Comparison of ENCODE assay signal across 8 cellular contexts in genomic region chr21:42465008-42465878, GRCh38. TPM values are rescaled to one million over a fixed set of nuclear protein-coding genes. Genes with fewer than 3 reads are reported as not detected.
A peak's percentile ranks its signal among the peaks of the same experiment; 100 is the strongest.
DNase-seq lines count a peak whose midpoint lies in the region; ATAC-seq and TF ChIP-seq lines count a peak whose summit lies in the region.

No MANE protein-coding gene starts in this region.

- H3K36me3 ChIP-seq in WERI-Rb-1: no peaks in the 10 kb centered on the region

- H3K27me3 ChIP-seq in WERI-Rb-1 (ENCODE audit: insufficient read depth, low read depth, severe bottlenecking): peaks cover 2% of the 10 kb centered on the region

- no peak overlapping the region for H3K27ac ChIP-seq in WERI-Rb-1

- DNase-seq in AML-193 (lab: John Stamatoyannopoulos, UW): peak; percentile 52 to 57
- peak; percentile 31 for DNase-seq in NOMO-1 treated with DMSO at 0.1 percent for 48 hours (lab: John Stamatoyannopoulos, UW; ENCODE audit: unreplicated experiment)
- peak; percentile 32 for DNase-seq in epithelial cell of proximal tubule (ENCODE audit: low read depth)
- DNase-seq in WERI-Rb-1: no peak
- DNase-seq in G401 (ENCODE audit: low spot score): no peak
- no peak for DNase-seq in NCI-H345 treated with DMSO at 0.1 percent for 48 hours (lab: John Stamatoyannopoulos, UW; ENCODE audit: unreplicated experiment)

- TF ChIP-seq CTCF in epithelial cell of proximal tubule (conservative IDR thresholded peaks at IDR 0.05; ENCODE audit: low read depth, low read length) (no peak), WERI-Rb-1 (IDR thresholded peaks at IDR 0.05; ENCODE audit: low read depth, low read length) (no peak)

- ATAC-seq in GM18868 (IDR thresholded peaks at IDR 0.05; ENCODE audit: unreplicated experiment) (peak; percentile 21), GM19328 (IDR thresholded peaks at IDR 0.05; ENCODE audit: unreplicated experiment) (no peak)

- H3K4me3 ChIP-seq in epithelial cell of proximal tubule (ENCODE audit: low read depth, low read length): no peak overlapping the region
- no peak overlapping the region for H3K4me3 ChIP-seq in WERI-Rb-1 (ENCODE audit: low read depth, low read length)

- in situ Hi-C loops in G401 (cut with HindIII; ENCODE audit: low sequenced_read_pairs): no loop called here

- no peaks in the 10 kb centered on the region for H3K9me3 ChIP-seq in WERI-Rb-1 (ENCODE audit: severe bottlenecking)

RNA-seq across cellular contexts. Expression of gene RSPH1, which starts 30.8 kb away (rescaled TPM):
- total RNA-seq in epithelial cell of proximal tubule: 1.8 TPM in 1 of 2 replicates, not detected in the other
- total RNA-seq in G401 (2014; rRNA removed; shearing (Covaris generic)): 0.41 TPM in 1 of 2 replicates, not detected in the other

RNA-seq across cellular contexts. Expression of gene SLC37A1, which starts 48.4 kb away (rescaled TPM):
- total RNA-seq in epithelial cell of proximal tubule: 16.4 and 21.7 TPM in 2 replicates
- 0.37 and 0.86 TPM in 2 replicates for total RNA-seq in G401 (2014; rRNA removed; shearing (Covaris generic))

Comparison
In these comparisons a context has a peak if more than half of its experiments do, and no peak if none do; other contexts are left out.
1. DNase-seq: peak in AML-193 (2 of 2), NOMO-1 treated with DMSO at 0.1 percent for 48 hours (single experiment) and epithelial cell of proximal tubule (single experiment); none in WERI-Rb-1 (single experiment), G401 (single experiment) and NCI-H345 treated with DMSO at 0.1 percent for 48 hours (single experiment).